Comparison of ENCODE assay signal across 8 cellular contexts in the genomic region with DNA sequence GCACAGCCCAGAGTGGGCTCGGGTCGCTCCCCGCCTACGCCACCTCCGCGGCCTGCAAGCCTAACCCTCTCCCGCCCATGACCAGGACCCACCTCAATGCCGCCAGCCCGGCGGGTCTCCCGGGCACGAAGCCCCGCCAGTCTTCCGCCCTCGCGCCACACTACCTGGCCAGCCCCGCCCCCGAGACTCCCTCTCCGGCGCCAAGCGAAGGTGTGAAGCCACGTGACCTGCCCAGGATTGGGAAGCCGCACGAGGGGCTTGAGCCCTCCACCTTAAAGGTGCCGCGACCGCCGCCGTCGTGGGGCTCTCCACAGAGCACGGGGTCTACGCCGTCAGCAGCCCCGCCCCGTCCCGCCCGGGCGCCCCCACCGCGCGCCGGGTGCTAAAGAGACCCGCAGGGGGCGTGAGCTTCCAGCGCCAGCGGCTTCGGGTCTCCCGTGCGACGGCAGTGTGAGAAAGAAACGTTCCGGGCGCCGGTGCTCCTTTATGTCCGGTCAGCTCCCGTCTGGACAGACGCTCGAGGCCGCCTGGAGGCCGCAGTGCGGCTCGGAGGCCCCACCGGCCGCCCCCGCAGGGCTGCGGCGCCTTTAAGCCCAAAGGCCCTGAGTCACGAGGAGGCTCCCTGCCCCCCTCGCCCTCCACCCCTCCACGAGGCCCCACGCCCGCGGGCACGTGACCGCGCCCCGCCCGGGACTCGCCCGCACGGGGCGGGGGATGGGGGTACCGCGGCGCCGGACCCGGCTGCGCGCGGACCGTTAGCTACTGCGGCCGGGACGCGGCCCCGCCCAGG. TPM values are rescaled to one million over a fixed set of nuclear protein-coding genes. Genes with fewer than 3 reads are reported as not detected.
DNase-seq lines count a peak whose midpoint lies in the region; ATAC-seq and TF ChIP-seq lines count a peak whose summit lies in the region.

A gene (minus strand): TSS at position 319 of the 790 bp plus-strand sequence. CDS start 18,904 bp downstream, outside the sequence.

- H4K20me1 ChIP-seq in OCI-LY3 (ENCODE audit: insufficient read depth, low read length) = 0 out of 2 replicates have a peak, but pooled peaks cover 3% of the 10 kb centered on the region

- H3K4me1 ChIP-seq in OCI-LY3 (ENCODE audit: low read length) (no peaks in the 10 kb centered on the region), left ventricle myocardium inferior (peaks cover 26% of the 10 kb centered on the region)

- H3K27me3 ChIP-seq in OCI-LY3 (ENCODE audit: low read depth, low read length) = peaks cover 13% of the 10 kb centered on the region
- peaks cover 84% of the 10 kb centered on the region for H3K27me3 ChIP-seq in left ventricle myocardium inferior (ENCODE audit: low read depth)

- H3K36me3 Mint-ChIP-seq in progenitor cell of endocrine pancreas (ENCODE audit: insufficient read depth) = no peaks in the 10 kb centered on the region

- H3K4me3 Mint-ChIP-seq in progenitor cell of endocrine pancreas (ENCODE audit: low read depth) = peak within 1 kb of the TSS; percentile 60

- intact Hi-C loops in left ventricle myocardium inferior (cut with micrococcal nuclease) = no loop called here

- ATAC-seq in GM21717 (IDR thresholded peaks at IDR 0.05; ENCODE audit: unreplicated experiment) = no peak
- no peak for ATAC-seq in HG03135 (IDR thresholded peaks at IDR 0.05; ENCODE audit: unreplicated experiment)

- no peak within 1 kb of the TSS for H2AFZ ChIP-seq in OCI-LY3 (ENCODE audit: low read depth, low read length)

- H3K4me3 ChIP-seq in OCI-LY3 (ENCODE audit: low read length) = peak within 1 kb of the TSS; percentile 74
- peak within 1 kb of the TSS; percentile 73 for H3K4me3 ChIP-seq in left ventricle myocardium inferior

- peak within 1 kb of the TSS; percentile 11; the same call in 1 of the 2 replicates for H3K9ac ChIP-seq in OCI-LY3 (ENCODE audit: low read length)

- no peaks in the 10 kb centered on the region for H3K36me3 ChIP-seq in OCI-LY3 (replicated peaks; ENCODE audit: low read depth, low read length)
- no peaks in the 10 kb centered on the region for H3K36me3 ChIP-seq in left ventricle myocardium inferior

- H3K79me2 ChIP-seq in OCI-LY3 (ENCODE audit: low read length) = no peaks in the 10 kb centered on the region

- no peak within 1 kb of the TSS for H3K27ac ChIP-seq in OCI-LY3 (ENCODE audit: low read length)
- peak within 1 kb of the TSS; percentile 50 for H3K27ac ChIP-seq in left ventricle myocardium inferior (replicated peaks)

- peaks cover 4% of the 10 kb centered on the region for H3K4me1 Mint-ChIP-seq in progenitor cell of endocrine pancreas (ENCODE audit: low read depth)

- no peaks in the 10 kb centered on the region for H3K9me3 ChIP-seq in OCI-LY3 (ENCODE audit: insufficient read depth, low read length)
- H3K9me3 ChIP-seq in left ventricle myocardium inferior (replicated peaks) = no peaks in the 10 kb centered on the region

- peak within 1 kb of the TSS; percentile 47 for H3K4me2 ChIP-seq in OCI-LY3 (ENCODE audit: low read length)

- H3K9me3 Mint-ChIP-seq in progenitor cell of endocrine pancreas (ENCODE audit: low read depth) = no peaks in the 10 kb centered on the region

- H3K27ac Mint-ChIP-seq in progenitor cell of endocrine pancreas = no peak within 1 kb of the TSS

- peak; percentile 1 for DNase-seq in NCI-H345 (lab: John Stamatoyannopoulos, UW)
- DNase-seq in NCI-H345 treated with DMSO at 0.1 percent for 48 hours (lab: John Stamatoyannopoulos, UW; ENCODE audit: unreplicated experiment) = no peak
- DNase-seq in activated naive CD8-positive, alpha-beta T cell treated with anti-CD3 and anti-CD28 coated beads, Interleukin-2, amount 50 U/mL, for 16 hours (ENCODE audit: low read depth, low spot score) = peak; percentile 42
- DNase-seq in left ventricle myocardium inferior = peak; percentile 52
- DNase-seq in progenitor cell of endocrine pancreas (ENCODE audit: low spot score, unreplicated experiment) = no peak

- peaks cover 74% of the 10 kb centered on the region for H3K27me3 Mint-ChIP-seq in progenitor cell of endocrine pancreas

- TF ChIP-seq CTCF in OCI-LY3 (IDR thresholded peaks at IDR 0.05; ENCODE audit: low read depth, low read length) = no peak
- TF ChIP-seq CTCF in left ventricle myocardium inferior (IDR thresholded peaks at IDR 0.05; ENCODE audit: borderline replicate concordance) = peak; percentile 8
- peak; percentile 35 for TF ChIP-seq CTCF in progenitor cell of endocrine pancreas (IDR thresholded peaks at IDR 0.05; ENCODE audit: unreplicated experiment)

RNA-seq across cellular contexts. Expression of the gene that starts here (rescaled TPM):
- 1.6 TPM for total RNA-seq in left ventricle myocardium inferior
- 0.60 and 0.80 TPM in 2 replicates for total RNA-seq in progenitor cell of endocrine pancreas

Comparison
In these comparisons a context has a peak if more than half of its experiments do, and no peak if none do; other contexts are left out.
1. DNase-seq: peak in NCI-H345 (single experiment), activated naive CD8-positive, alpha-beta T cell treated with anti-CD3 and anti-CD28 coated beads, Interleukin-2, amount 50 U/mL, for 16 hours (single experiment) and left ventricle myocardium inferior (single experiment); none in NCI-H345 treated with DMSO at 0.1 percent for 48 hours (single experiment) and progenitor cell of endocrine pancreas (single experiment).